In the genomic region with DNA sequence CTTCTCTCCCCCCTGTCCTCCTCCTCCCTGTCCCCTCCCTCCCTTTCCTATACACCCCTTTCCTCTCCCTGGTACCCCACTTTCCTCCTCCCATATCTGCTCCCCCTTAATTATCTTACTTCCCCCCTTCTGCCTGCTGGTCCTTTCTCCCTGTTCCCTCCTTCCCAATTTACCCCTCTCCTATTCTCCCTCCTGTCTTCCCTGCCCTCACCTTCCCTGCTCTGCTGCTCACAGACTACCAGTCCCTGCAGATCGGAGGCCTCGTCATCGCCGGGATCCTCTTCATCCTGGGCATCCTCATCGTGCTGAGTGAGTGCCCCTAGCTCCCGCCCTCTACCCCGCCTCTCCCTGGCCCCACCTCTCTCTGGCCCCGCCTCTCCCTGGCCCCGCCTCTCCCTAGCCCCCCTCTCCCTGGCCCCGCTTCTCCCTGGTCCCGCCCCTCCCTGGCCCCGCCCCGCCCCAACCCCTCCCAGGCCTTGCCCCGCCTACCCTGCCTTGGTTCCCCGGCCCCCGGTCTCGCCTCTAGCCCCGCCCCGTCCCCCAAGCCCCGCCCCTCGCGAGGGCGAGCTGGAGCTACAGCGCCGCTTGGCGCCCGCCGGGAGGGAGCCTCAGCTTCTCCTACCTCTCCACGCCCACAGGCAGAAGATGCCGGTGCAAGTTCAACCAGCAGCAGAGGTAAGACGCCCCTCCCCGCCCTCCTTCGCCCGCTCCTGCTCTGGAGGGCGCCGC, we compare ENCODE assay signal across 9 cellular contexts. TPM values are rescaled to one million over a fixed set of nuclear protein-coding genes. Genes with fewer than 3 reads are reported as not detected.
DNase-seq lines count a peak whose midpoint lies in the region; ATAC-seq and TF ChIP-seq lines count a peak whose summit lies in the region.
"Had no signal": no experiment of that assay in that cellular context is flagged by ENCODE, and none has a peak within 500 bp of the region (broad histone marks: within the 10 kb centered on the region; RNA-seq: fewer than 3 reads in every experiment).

No MANE protein-coding gene starts in this region.

- peak overlapping the region; percentile 75 to 78 for H3K9ac ChIP-seq in liver (ENCODE audit: low read depth in 1 of 2, low read length in 2 of 2)

- WGBS in liver = 11% methylated on average over 36 of the region's 36 CpGs

- no peak overlapping the region for H3K27ac Mint-ChIP-seq in activated CD4-positive, alpha-beta memory T cell treated with anti-CD3 and anti-CD28 coated beads for 36 hours

- no peaks in the 10 kb centered on the region for H3K27me3 Mint-ChIP-seq in activated CD4-positive, alpha-beta memory T cell treated with anti-CD3 and anti-CD28 coated beads for 36 hours

- ATAC-seq in HG02763 (IDR thresholded peaks at IDR 0.05; ENCODE audit: unreplicated experiment) = peak; percentile 50

- peaks cover 30% of the 10 kb centered on the region for H3K4me1 Mint-ChIP-seq in activated CD4-positive, alpha-beta memory T cell treated with anti-CD3 and anti-CD28 coated beads for 36 hours (ENCODE audit: low read depth)

- peak; percentile 70 to 77 for TF ChIP-seq RAD21 in liver (IDR thresholded peaks at IDR 0.05)

- peak overlapping the region; percentile 97 to 99 for H3K27ac ChIP-seq in liver (ENCODE audit: low read depth in 1 of 2, low read length in 2 of 2)

- peaks cover 14 to 45% (median 32%) of the 10 kb centered on the region in 4 donors for H3K4me1 ChIP-seq in liver (ENCODE audit: control insufficient read depth in 4 of 4, insufficient read depth in 4 of 4, low read length in 3 of 4)

- CTCF ChIA-PET in activated CD4-positive, alpha-beta memory T cell treated with anti-CD3 and anti-CD28 coated beads for 36 hours (lab: Charles Lee) = interaction anchor here (0.6 to 6.3 kb wide), 30 partner anchors 9 to 407 kb away, joined by 3 to 81 read pairs (median 5); a partner anchor contains a TSS

- no peaks in the 10 kb centered on the region for H3K9me3 ChIP-seq in liver (ENCODE audit: control insufficient read depth in 4 of 4, low read length in 3 of 4)

- intact Hi-C loops in activated CD4-positive, alpha-beta memory T cell treated with anti-CD3 and anti-CD28 coated beads for 36 hours (cut with micrococcal nuclease) = loop anchor here (5.0 kb wide), 2 partner anchors 99 to 126 kb away; a partner anchor contains a TSS

- no peaks in the 10 kb centered on the region for H3K36me3 ChIP-seq in liver (ENCODE audit: control insufficient read depth in 4 of 4, insufficient read depth in 3 of 4, low read depth in 1 of 4, low read length in 3 of 4)

- H3K27me3 ChIP-seq in liver (ENCODE audit: control insufficient read depth in 4 of 4, insufficient read depth in 4 of 4, low read length in 3 of 4) = no peaks in the 10 kb centered on the region

- H3K4me3 Mint-ChIP-seq in activated CD4-positive, alpha-beta memory T cell treated with anti-CD3 and anti-CD28 coated beads for 36 hours = peak overlapping the region; percentile 71

- peak overlapping the region; percentile 50 to 68 (median 51) for H3K4me3 ChIP-seq in liver (ENCODE audit: low read depth in 1 of 3, low read length in 3 of 3)

- H3K9me3 Mint-ChIP-seq in activated CD4-positive, alpha-beta memory T cell treated with anti-CD3 and anti-CD28 coated beads for 36 hours = no peaks in the 10 kb centered on the region

- TF ChIP-seq CTCF in liver (IDR thresholded peaks at IDR 0.05; ENCODE audit: low read depth, low read length, missing input control) = peak; percentile 45

- DNase-seq in EL = peak; percentile 89
- DNase-seq in NCI-H69 (lab: John Stamatoyannopoulos, UW) = peak; percentile 98
- DNase-seq in activated CD4-positive, alpha-beta memory T cell treated with anti-CD3 and anti-CD28 coated beads for 36 hours = peak; percentile 99
- DNase-seq in dermis blood vessel endothelial cell = peak; percentile 91
- peak; percentile 98 for DNase-seq in stimulated activated CD4-positive, alpha-beta T cell treated with anti-CD3 and anti-CD28 coated beads, Interleukin-4, amount 100 ng/mL, for 1 hour
- no peak for DNase-seq in cortex of kidney (lab: John Stamatoyannopoulos, UW)

- no peaks in the 10 kb centered on the region for H3K36me3 Mint-ChIP-seq in activated CD4-positive, alpha-beta memory T cell treated with anti-CD3 and anti-CD28 coated beads for 36 hours

- POLR2A ChIA-PET in activated CD4-positive, alpha-beta memory T cell treated with anti-CD3 and anti-CD28 coated beads for 36 hours (lab: Charles Lee) = interaction anchor here (0.8 to 2.5 kb wide), 4 partner anchors 13 to 74 kb away, joined by 3 to 20 read pairs (median 4); a partner anchor contains a TSS

TF ChIP-seq in liver, 16 proteins besides CTCF, POLR2A, EP300 and RAD21:
- TF ChIP-seq EGR1 (IDR thresholded peaks at IDR 0.05; ENCODE audit: low read depth in 2 of 2) = no peak
- TF ChIP-seq GABPA (IDR thresholded peaks at IDR 0.05 in 1 of 2, conservative IDR thresholded peaks at IDR 0.05 in 1 of 2) = no peak
- TF ChIP-seq TAF1 (conservative IDR thresholded peaks at IDR 0.05) = no peak
- TF ChIP-seq NR2F2 (IDR thresholded peaks at IDR 0.05) = no peak
- no peak for TF ChIP-seq RXRA (IDR thresholded peaks at IDR 0.05)
- TF ChIP-seq, protein P1, sequence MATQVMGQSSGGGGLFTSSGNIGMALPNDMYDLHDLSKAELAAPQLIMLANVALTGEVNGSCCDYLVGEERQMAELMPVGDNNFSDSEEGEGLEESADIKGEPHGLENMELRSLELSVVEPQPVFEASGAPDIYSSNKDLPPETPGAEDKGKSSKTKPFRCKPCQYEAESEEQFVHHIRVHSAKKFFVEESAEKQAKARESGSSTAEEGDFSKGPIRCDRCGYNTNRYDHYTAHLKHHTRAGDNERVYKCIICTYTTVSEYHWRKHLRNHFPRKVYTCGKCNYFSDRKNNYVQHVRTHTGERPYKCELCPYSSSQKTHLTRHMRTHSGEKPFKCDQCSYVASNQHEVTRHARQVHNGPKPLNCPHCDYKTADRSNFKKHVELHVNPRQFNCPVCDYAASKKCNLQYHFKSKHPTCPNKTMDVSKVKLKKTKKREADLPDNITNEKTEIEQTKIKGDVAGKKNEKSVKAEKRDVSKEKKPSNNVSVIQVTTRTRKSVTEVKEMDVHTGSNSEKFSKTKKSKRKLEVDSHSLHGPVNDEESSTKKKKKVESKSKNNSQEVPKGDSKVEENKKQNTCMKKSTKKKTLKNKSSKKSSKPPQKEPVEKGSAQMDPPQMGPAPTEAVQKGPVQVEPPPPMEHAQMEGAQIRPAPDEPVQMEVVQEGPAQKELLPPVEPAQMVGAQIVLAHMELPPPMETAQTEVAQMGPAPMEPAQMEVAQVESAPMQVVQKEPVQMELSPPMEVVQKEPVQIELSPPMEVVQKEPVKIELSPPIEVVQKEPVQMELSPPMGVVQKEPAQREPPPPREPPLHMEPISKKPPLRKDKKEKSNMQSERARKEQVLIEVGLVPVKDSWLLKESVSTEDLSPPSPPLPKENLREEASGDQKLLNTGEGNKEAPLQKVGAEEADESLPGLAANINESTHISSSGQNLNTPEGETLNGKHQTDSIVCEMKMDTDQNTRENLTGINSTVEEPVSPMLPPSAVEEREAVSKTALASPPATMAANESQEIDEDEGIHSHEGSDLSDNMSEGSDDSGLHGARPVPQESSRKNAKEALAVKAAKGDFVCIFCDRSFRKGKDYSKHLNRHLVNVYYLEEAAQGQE (IDR thresholded peaks at IDR 0.05) = peak; percentile 27
- no peak for TF ChIP-seq YY1 (IDR thresholded peaks at IDR 0.05)
- TF ChIP-seq, protein P2, sequence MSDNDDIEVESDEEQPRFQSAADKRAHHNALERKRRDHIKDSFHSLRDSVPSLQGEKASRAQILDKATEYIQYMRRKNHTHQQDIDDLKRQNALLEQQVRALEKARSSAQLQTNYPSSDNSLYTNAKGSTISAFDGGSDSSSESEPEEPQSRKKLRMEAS (IDR thresholded peaks at IDR 0.05) = no peak
- TF ChIP-seq SP1 (IDR thresholded peaks at IDR 0.05) = no peak
TF ChIP-seq in liver: peak in this region for 1.

RNA-seq across cellular contexts. Expression of a gene that starts 2.0 kb away (rescaled TPM):
- total RNA-seq in activated CD4-positive, alpha-beta memory T cell treated with anti-CD3 and anti-CD28 coated beads for 36 hours = under 1 TPM; 0.77 to 0.93 TPM
- total RNA-seq in dermis blood vessel endothelial cell = not detected in 2 replicates
- under 1 TPM in 1 of 2 donors, not detected in 1; 0.08 TPM for total RNA-seq in liver
- under 1 TPM in 1 of 2 donors, not detected in 1; 0.09 TPM for polyA plus RNA-seq in liver

RNA-seq across cellular contexts. Expression of a gene that starts 2.4 kb away (rescaled TPM):
- 1 to 10 TPM; 2.3 to 2.8 TPM for total RNA-seq in activated CD4-positive, alpha-beta memory T cell treated with anti-CD3 and anti-CD28 coated beads for 36 hours
- not detected in 2 replicates for total RNA-seq in dermis blood vessel endothelial cell
- 10 to 100 TPM; 18.7 to 20.3 TPM for total RNA-seq in liver
- polyA plus RNA-seq in liver = 100 to 1,000 TPM; 123 to 146 TPM

RNA-seq across cellular contexts. Expression of a gene that starts 6.2 kb away (rescaled TPM):
- total RNA-seq in activated CD4-positive, alpha-beta memory T cell treated with anti-CD3 and anti-CD28 coated beads for 36 hours = under 1 TPM; 0.50 to 0.51 TPM
- total RNA-seq in dermis blood vessel endothelial cell = 0.34 TPM in 1 of 2 replicates, not detected in the other
- 1 to 10 TPM; 1.1 to 1.2 TPM for total RNA-seq in liver
- 1 to 10 TPM in 1 of 2 donors, under 1 TPM in 1; 0.18 to 1.5 TPM for polyA plus RNA-seq in liver

RNA-seq across cellular contexts. Expression of a gene that starts 13.5 kb away (rescaled TPM):
- total RNA-seq in activated CD4-positive, alpha-beta memory T cell treated with anti-CD3 and anti-CD28 coated beads for 36 hours = 100 to 1,000 TPM; 334 to 360 TPM
- total RNA-seq in dermis blood vessel endothelial cell = 17.2 and 19.3 TPM in 2 replicates
- total RNA-seq in liver = 1 to 10 TPM; 2.2 to 2.8 TPM
- 10 to 100 TPM; 11.8 to 22.0 TPM for polyA plus RNA-seq in liver

RNA-seq across cellular contexts. Expression of a gene that starts 25.4 kb away (rescaled TPM):
- not detected for total RNA-seq in activated CD4-positive, alpha-beta memory T cell treated with anti-CD3 and anti-CD28 coated beads for 36 hours
- total RNA-seq in dermis blood vessel endothelial cell (0.68 TPM in 1 of 2 replicates, not detected in the other), liver (not detected)
- polyA plus RNA-seq in liver = under 1 TPM; 0.32 to 0.45 TPM
- total RNA-seq: mononuclear cell had no signal

Comparison
In these comparisons a context has a peak if more than half of its experiments do, and no peak if none do; other contexts are left out.
1. RNA of a gene that starts 2.4 kb away (total RNA-seq): 18.7 to 20.3 TPM in liver; 2.3 to 2.8 TPM in activated CD4-positive, alpha-beta memory T cell treated with anti-CD3 and anti-CD28 coated beads for 36 hours and not detected in dermis blood vessel endothelial cell; every median in the first group is over 4 times any median in the second.